In genomic region chr6:157255079-157255478, GRCh38 we compare ENCODE assay signal across 31 cellular contexts.
"Had no signal": no experiment of that assay in that cellular context is flagged by ENCODE, and none has a peak within 500 bp of the region (broad histone marks: within the 10 kb centered on the region; RNA-seq: fewer than 3 reads in every experiment).

No MANE protein-coding gene starts in this region.

- H3K4me1 ChIP-seq: ascending aorta, Peyer's patch, SJSA1 had no signal

- H3K27ac ChIP-seq: ascending aorta, KMS-11, Peyer's patch, SJSA1 had no signal

- ATAC-seq: activated CD4-positive, alpha-beta T cell treated with anti-CD3 and anti-CD28 coated beads for 36 hours; activated CD4-positive, CD25-positive, alpha-beta regulatory T cell treated with anti-CD3 and anti-CD28 coated beads, Interleukin-2, amount 50 U/mL, for 24 hours; activated CD8-positive, alpha-beta T cell treated with anti-CD3 and anti-CD28 coated beads, Interleukin-2, amount 10 ng/mL, durations not matched to agents 7 days and 5 days; PC-3; WTC11 had no signal

- H3K36me3 ChIP-seq: ascending aorta, Peyer's patch, SJSA1 had no signal

- H3K4me1 Mint-ChIP-seq: activated CD4-positive, alpha-beta T cell treated with anti-CD3 and anti-CD28 coated beads for 36 hours; activated naive CD4-positive, alpha-beta T cell treated with anti-CD3 and anti-CD28 coated beads, Interleukin-2, amount 10 ng/mL, durations not matched to agents 7 days and 5 days; WTC11 had no signal

- DNase-seq: activated CD4-positive, alpha-beta T cell treated with anti-CD3 and anti-CD28 coated beads for 36 hours; activated CD4-positive, alpha-beta T cell treated with anti-CD3 and anti-CD28 coated beads, Interleukin-2, amount 10 ng/mL, durations not matched to agents 7 days and 5 days; activated CD4-positive, alpha-beta T cell treated with anti-CD3 and anti-CD28 coated beads, Interleukin-2, amount 50 U/mL, for 48 hours; activated CD8-positive, alpha-beta T cell treated with anti-CD3 and anti-CD28 coated beads, Interleukin-2, amount 10 ng/mL, durations not matched to agents 7 days and 5 days; activated naive CD4-positive, alpha-beta T cell treated with anti-CD3 and anti-CD28 coated beads, Interleukin-2, amount 10 ng/mL, durations not matched to agents 7 days and 5 days; activated T-cell treated with anti-CD3 and anti-CD28 coated beads, Interleukin-2, amount 50 U/mL, for 24 hours; amygdala; MM.1S; MV-4-11; NCI-H1092; NCI-H1436 treated with DMSO at 0.1 percent for 48 hours; NCI-H1694 treated with DMSO at 0.1 percent for 48 hours; NCI-H2029; NCI-H345; NCI-H524 treated with DMSO at 0.1 percent for 48 hours; NK-92 treated with Interleukin-12 subunit alpha and Interleukin-12 subunit beta, amount 100 ng/mL, for 24 hours; PC-3; RPMI8226; SHP77 treated with DMSO at 0.1 percent for 48 hours; SK-N-SH had no signal

- H3K4me3 Mint-ChIP-seq: activated CD4-positive, alpha-beta T cell treated with anti-CD3 and anti-CD28 coated beads for 36 hours; activated CD4-positive, alpha-beta T cell treated with anti-CD3 and anti-CD28 coated beads, Interleukin-2, amount 10 ng/mL, durations not matched to agents 7 days and 5 days; activated CD8-positive, alpha-beta T cell treated with anti-CD3 and anti-CD28 coated beads, Interleukin-2, amount 10 ng/mL, durations not matched to agents 7 days and 5 days; activated naive CD4-positive, alpha-beta T cell treated with anti-CD3 and anti-CD28 coated beads, Interleukin-2, amount 10 ng/mL, durations not matched to agents 7 days and 5 days; activated naive CD8-positive, alpha-beta T cell; activated T-cell treated with anti-CD3 and anti-CD28 coated beads, Interleukin-2, amount 50 U/mL, for 24 hours; IgD-negative memory B cell; T-helper 1 cell treated with Interleukin-12 subunit alpha and Interleukin-12 subunit beta and Interleukin-4 antibody, amounts not matched to agents 30 μg/mL and 1 μg/mL, for 36 hours; T-helper 2 cell treated with Interferon-gamma antibody and Interleukin-4, amounts not matched to agents 5 μg/mL and 100 μg/mL, for 36 hours; WTC11 had no signal

- H3K27me3 ChIP-seq: ascending aorta, Peyer's patch had no signal

- H3K9me3 Mint-ChIP-seq: activated CD4-positive, alpha-beta T cell treated with anti-CD3 and anti-CD28 coated beads, Interleukin-2, amount 10 ng/mL, durations not matched to agents 7 days and 5 days; activated naive CD4-positive, alpha-beta T cell treated with anti-CD3 and anti-CD28 coated beads, Interleukin-2, amount 10 ng/mL, durations not matched to agents 7 days and 5 days; activated T-cell treated with anti-CD3 and anti-CD28 coated beads, Interleukin-2, amount 50 U/mL, for 24 hours; activated T-helper 2 cell treated with anti-CD3 and anti-CD28 coated beads, Interferon-gamma antibody, Interleukin-2, Interleukin-4, amounts not matched to agents 10 μg/mL and 5 μg/mL and 100 μg/mL, durations not matched to agents 14 hours and 24 hours and 36 hours; IgD-negative memory B cell; T-helper 1 cell treated with Interleukin-12 subunit alpha and Interleukin-12 subunit beta and Interleukin-4 antibody, amounts not matched to agents 30 μg/mL and 1 μg/mL, for 36 hours; T-helper 2 cell treated with Interferon-gamma antibody and Interleukin-4, amounts not matched to agents 5 μg/mL and 100 μg/mL, for 36 hours; WTC11 had no signal

- H3K27ac Mint-ChIP-seq: activated CD4-positive, alpha-beta T cell treated with anti-CD3 and anti-CD28 coated beads for 36 hours; activated CD4-positive, alpha-beta T cell treated with anti-CD3 and anti-CD28 coated beads, Interleukin-2, amount 10 ng/mL, durations not matched to agents 7 days and 5 days; activated CD8-positive, alpha-beta T cell treated with anti-CD3 and anti-CD28 coated beads, Interleukin-2, amount 10 ng/mL, durations not matched to agents 7 days and 5 days; activated naive CD4-positive, alpha-beta T cell treated with anti-CD3 and anti-CD28 coated beads, Interleukin-2, amount 10 ng/mL, durations not matched to agents 7 days and 5 days; activated naive CD8-positive, alpha-beta T cell; activated T-cell treated with anti-CD3 and anti-CD28 coated beads, Interleukin-2, amount 50 U/mL, for 24 hours; activated T-helper 2 cell treated with anti-CD3 and anti-CD28 coated beads, Interferon-gamma antibody, Interleukin-2, Interleukin-4, amounts not matched to agents 10 μg/mL and 5 μg/mL and 100 μg/mL, durations not matched to agents 14 hours and 24 hours and 36 hours; IgD-negative memory B cell; T-helper 1 cell treated with Interleukin-12 subunit alpha and Interleukin-12 subunit beta and Interleukin-4 antibody, amounts not matched to agents 30 μg/mL and 1 μg/mL, for 36 hours; T-helper 2 cell treated with Interferon-gamma antibody and Interleukin-4, amounts not matched to agents 5 μg/mL and 100 μg/mL, for 36 hours; WTC11 had no signal

- H3K9me3 ChIP-seq: ascending aorta, Peyer's patch, SJSA1, SK-N-SH had no signal

- H3K4me3 ChIP-seq: ascending aorta, Peyer's patch, SJSA1 had no signal

- H3K36me3 Mint-ChIP-seq: activated naive CD4-positive, alpha-beta T cell treated with anti-CD3 and anti-CD28 coated beads, Interleukin-2, amount 10 ng/mL, durations not matched to agents 7 days and 5 days; activated naive CD8-positive, alpha-beta T cell; WTC11 had no signal

- H3K27me3 Mint-ChIP-seq: activated T-cell treated with anti-CD3 and anti-CD28 coated beads, Interleukin-2, amount 50 U/mL, for 24 hours had no signal
